Comparison of ENCODE assay signal across 1 cellular context in genomic region chr10:103204353-103205255, GRCh38.
TF ChIP-seq lines count a peak whose summit lies in the region.

No MANE protein-coding gene starts in this region.

TF ChIP-seq in HepG2, 621 proteins besides CTCF, POLR2A, EP300 and RAD21 (continued from another document and continues in another):
- TF ChIP-seq, protein P1, sequence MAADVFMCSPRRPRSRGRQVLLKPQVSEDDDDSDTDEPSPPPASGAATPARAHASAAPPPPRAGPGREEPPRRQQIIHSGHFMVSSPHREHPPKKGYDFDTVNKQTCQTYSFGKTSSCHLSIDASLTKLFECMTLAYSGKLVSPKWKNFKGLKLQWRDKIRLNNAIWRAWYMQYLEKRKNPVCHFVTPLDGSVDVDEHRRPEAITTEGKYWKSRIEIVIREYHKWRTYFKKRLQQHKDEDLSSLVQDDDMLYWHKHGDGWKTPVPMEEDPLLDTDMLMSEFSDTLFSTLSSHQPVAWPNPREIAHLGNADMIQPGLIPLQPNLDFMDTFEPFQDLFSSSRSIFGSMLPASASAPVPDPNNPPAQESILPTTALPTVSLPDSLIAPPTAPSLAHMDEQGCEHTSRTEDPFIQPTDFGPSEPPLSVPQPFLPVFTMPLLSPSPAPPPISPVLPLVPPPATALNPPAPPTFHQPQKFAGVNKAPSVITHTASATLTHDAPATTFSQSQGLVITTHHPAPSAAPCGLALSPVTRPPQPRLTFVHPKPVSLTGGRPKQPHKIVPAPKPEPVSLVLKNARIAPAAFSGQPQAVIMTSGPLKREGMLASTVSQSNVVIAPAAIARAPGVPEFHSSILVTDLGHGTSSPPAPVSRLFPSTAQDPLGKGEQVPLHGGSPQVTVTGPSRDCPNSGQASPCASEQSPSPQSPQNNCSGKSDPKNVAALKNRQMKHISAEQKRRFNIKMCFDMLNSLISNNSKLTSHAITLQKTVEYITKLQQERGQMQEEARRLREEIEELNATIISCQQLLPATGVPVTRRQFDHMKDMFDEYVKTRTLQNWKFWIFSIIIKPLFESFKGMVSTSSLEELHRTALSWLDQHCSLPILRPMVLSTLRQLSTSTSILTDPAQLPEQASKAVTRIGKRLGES (CRISPR knock-in tag; IDR thresholded peaks at IDR 0.05; ENCODE audit: borderline replicate concordance), result no peak
- TF ChIP-seq, protein P2, sequence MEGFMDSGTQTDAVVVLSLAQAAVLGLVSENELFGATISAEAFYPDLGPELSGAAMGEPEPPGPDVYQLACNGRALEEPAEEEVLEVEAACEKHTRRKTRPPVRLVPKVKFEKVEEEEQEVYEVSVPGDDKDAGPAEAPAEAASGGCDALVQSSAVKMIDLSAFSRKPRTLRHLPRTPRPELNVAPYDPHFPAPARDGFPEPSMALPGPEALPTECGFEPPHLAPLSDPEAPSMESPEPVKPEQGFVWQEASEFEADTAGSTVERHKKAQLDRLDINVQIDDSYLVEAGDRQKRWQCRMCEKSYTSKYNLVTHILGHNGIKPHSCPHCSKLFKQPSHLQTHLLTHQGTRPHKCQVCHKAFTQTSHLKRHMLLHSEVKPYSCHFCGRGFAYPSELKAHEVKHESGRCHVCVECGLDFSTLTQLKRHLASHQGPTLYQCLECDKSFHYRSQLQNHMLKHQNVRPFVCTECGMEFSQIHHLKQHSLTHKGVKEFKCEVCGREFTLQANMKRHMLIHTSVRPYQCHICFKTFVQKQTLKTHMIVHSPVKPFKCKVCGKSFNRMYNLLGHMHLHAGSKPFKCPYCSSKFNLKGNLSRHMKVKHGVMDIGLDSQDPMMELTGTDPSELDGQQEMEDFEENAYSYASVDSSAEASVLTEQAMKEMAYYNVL (CRISPR knock-in tag; IDR thresholded peaks at IDR 0.05; ENCODE audit: borderline replicate concordance), result no peak
- TF ChIP-seq ETV5 (CRISPR knock-in tag; IDR thresholded peaks at IDR 0.05; ENCODE audit: borderline replicate concordance) (no peak), ZNF790 (CRISPR knock-in tag; IDR thresholded peaks at IDR 0.05; ENCODE audit: borderline replicate concordance) (no peak), ZNF816 (CRISPR knock-in tag; IDR thresholded peaks at IDR 0.05; ENCODE audit: borderline replicate concordance) (no peak), PHF21A (CRISPR knock-in tag; IDR thresholded peaks at IDR 0.05) (peak; percentile 53; the same call in 1 of the 2 replicates), ZKSCAN1 (IDR thresholded peaks at IDR 0.05; ENCODE audit: low read length) (no peak), SNAPC2 (CRISPR knock-in tag; IDR thresholded peaks at IDR 0.05) (no peak), ZNF772 (CRISPR knock-in tag; IDR thresholded peaks at IDR 0.05) (no peak), RBAK (CRISPR knock-in tag; IDR thresholded peaks at IDR 0.05) (no peak), ZNF331 (CRISPR knock-in tag; IDR thresholded peaks at IDR 0.05) (no peak), CHCHD3 (CRISPR knock-in tag; IDR thresholded peaks at IDR 0.05) (no peak), NFKB2 (CRISPR knock-in tag; IDR thresholded peaks at IDR 0.05; ENCODE audit: borderline replicate concordance) (no peak), HNF4A (CRISPR knock-in tag; IDR thresholded peaks at IDR 0.05) (peak; percentile 42), KDM6A (CRISPR knock-in tag; IDR thresholded peaks at IDR 0.05; ENCODE audit: low read depth) (no peak), ZMYM4 (CRISPR knock-in tag; IDR thresholded peaks at IDR 0.05) (no peak), TAF1 (CRISPR knock-in tag; IDR thresholded peaks at IDR 0.05) (no peak), ZSCAN31 (CRISPR knock-in tag; IDR thresholded peaks at IDR 0.05; ENCODE audit: low read depth) (no peak), TEAD3 (CRISPR knock-in tag; optimal IDR thresholded peaks at IDR 0.05; ENCODE audit: borderline replicate concordance) (peak; percentile 74), ZNF607 (CRISPR knock-in tag; IDR thresholded peaks at IDR 0.05; ENCODE audit: borderline replicate concordance) (no peak), RFXANK (CRISPR knock-in tag; IDR thresholded peaks at IDR 0.05) (no peak), MXI1 (IDR thresholded peaks at IDR 0.05; ENCODE audit: borderline replicate concordance, low read depth, low read length) (peak; percentile 68; the same call in 1 of the 3 replicates), ZNF781 (CRISPR knock-in tag; IDR thresholded peaks at IDR 0.05; ENCODE audit: borderline replicate concordance, not compliant biosample characterization) (no peak), KLF11 (CRISPR knock-in tag; IDR thresholded peaks at IDR 0.05) (no peak), TARDBP (CRISPR knock-in tag; IDR thresholded peaks at IDR 0.05) (no peak), RNF2 (conservative IDR thresholded peaks at IDR 0.05; ENCODE audit: low read depth) (no peak), ZSCAN21 (CRISPR knock-in tag; IDR thresholded peaks at IDR 0.05; ENCODE audit: borderline replicate concordance) (no peak), PTBP1 (IDR thresholded peaks at IDR 0.05; ENCODE audit: low read depth, low read length, poor library complexity, severe bottlenecking) (no peak), ZNF570 (CRISPR knock-in tag; IDR thresholded peaks at IDR 0.05; ENCODE audit: borderline replicate concordance) (no peak), BCL6 (CRISPR knock-in tag; IDR thresholded peaks at IDR 0.05) (peak; percentile 51), JARID2 (CRISPR knock-in tag; IDR thresholded peaks at IDR 0.05; ENCODE audit: insufficient replicate concordance) (no peak), SSRP1 (CRISPR knock-in tag; IDR thresholded peaks at IDR 0.05) (no peak), ZNF296 (CRISPR knock-in tag; conservative IDR thresholded peaks at IDR 0.05) (no peak), GATAD1 (CRISPR knock-in tag; IDR thresholded peaks at IDR 0.05) (no peak), KLF13 (CRISPR knock-in tag; IDR thresholded peaks at IDR 0.05) (no peak), YEATS4 (CRISPR knock-in tag; IDR thresholded peaks at IDR 0.05; ENCODE audit: borderline replicate concordance) (no peak), ZSCAN9 (CRISPR knock-in tag; IDR thresholded peaks at IDR 0.05; ENCODE audit: borderline replicate concordance) (no peak), ASH2L (IDR thresholded peaks at IDR 0.05; ENCODE audit: insufficient read length, low read depth, low read length) (no peak), NR1H2 (CRISPR knock-in tag; IDR thresholded peaks at IDR 0.05; ENCODE audit: borderline replicate concordance, low read depth) (no peak), RFX1 (IDR thresholded peaks at IDR 0.05) (peak; percentile 91), PREB (CRISPR knock-in tag; IDR thresholded peaks at IDR 0.05) (no peak), MNT (IDR thresholded peaks at IDR 0.05) (no peak), DRAP1 (CRISPR knock-in tag; IDR thresholded peaks at IDR 0.05) (no peak), MYNN (CRISPR knock-in tag; IDR thresholded peaks at IDR 0.05; ENCODE audit: low read depth) (no peak), ZFP37 (CRISPR knock-in tag; IDR thresholded peaks at IDR 0.05; ENCODE audit: borderline replicate concordance) (no peak), SYNCRIP (IDR thresholded peaks at IDR 0.05; ENCODE audit: insufficient read depth, low read depth, low read length) (no peak), DR1 (CRISPR knock-in tag; IDR thresholded peaks at IDR 0.05) (no peak), GFI1 (CRISPR knock-in tag; IDR thresholded peaks at IDR 0.05; ENCODE audit: borderline replicate concordance) (no peak), NFRKB (IDR thresholded peaks at IDR 0.05) (no peak)
- TF ChIP-seq, protein P3, sequence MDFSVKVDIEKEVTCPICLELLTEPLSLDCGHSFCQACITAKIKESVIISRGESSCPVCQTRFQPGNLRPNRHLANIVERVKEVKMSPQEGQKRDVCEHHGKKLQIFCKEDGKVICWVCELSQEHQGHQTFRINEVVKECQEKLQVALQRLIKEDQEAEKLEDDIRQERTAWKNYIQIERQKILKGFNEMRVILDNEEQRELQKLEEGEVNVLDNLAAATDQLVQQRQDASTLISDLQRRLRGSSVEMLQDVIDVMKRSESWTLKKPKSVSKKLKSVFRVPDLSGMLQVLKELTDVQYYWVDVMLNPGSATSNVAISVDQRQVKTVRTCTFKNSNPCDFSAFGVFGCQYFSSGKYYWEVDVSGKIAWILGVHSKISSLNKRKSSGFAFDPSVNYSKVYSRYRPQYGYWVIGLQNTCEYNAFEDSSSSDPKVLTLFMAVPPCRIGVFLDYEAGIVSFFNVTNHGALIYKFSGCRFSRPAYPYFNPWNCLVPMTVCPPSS (IDR thresholded peaks at IDR 0.05), result no peak
- TF ChIP-seq, protein P4, sequence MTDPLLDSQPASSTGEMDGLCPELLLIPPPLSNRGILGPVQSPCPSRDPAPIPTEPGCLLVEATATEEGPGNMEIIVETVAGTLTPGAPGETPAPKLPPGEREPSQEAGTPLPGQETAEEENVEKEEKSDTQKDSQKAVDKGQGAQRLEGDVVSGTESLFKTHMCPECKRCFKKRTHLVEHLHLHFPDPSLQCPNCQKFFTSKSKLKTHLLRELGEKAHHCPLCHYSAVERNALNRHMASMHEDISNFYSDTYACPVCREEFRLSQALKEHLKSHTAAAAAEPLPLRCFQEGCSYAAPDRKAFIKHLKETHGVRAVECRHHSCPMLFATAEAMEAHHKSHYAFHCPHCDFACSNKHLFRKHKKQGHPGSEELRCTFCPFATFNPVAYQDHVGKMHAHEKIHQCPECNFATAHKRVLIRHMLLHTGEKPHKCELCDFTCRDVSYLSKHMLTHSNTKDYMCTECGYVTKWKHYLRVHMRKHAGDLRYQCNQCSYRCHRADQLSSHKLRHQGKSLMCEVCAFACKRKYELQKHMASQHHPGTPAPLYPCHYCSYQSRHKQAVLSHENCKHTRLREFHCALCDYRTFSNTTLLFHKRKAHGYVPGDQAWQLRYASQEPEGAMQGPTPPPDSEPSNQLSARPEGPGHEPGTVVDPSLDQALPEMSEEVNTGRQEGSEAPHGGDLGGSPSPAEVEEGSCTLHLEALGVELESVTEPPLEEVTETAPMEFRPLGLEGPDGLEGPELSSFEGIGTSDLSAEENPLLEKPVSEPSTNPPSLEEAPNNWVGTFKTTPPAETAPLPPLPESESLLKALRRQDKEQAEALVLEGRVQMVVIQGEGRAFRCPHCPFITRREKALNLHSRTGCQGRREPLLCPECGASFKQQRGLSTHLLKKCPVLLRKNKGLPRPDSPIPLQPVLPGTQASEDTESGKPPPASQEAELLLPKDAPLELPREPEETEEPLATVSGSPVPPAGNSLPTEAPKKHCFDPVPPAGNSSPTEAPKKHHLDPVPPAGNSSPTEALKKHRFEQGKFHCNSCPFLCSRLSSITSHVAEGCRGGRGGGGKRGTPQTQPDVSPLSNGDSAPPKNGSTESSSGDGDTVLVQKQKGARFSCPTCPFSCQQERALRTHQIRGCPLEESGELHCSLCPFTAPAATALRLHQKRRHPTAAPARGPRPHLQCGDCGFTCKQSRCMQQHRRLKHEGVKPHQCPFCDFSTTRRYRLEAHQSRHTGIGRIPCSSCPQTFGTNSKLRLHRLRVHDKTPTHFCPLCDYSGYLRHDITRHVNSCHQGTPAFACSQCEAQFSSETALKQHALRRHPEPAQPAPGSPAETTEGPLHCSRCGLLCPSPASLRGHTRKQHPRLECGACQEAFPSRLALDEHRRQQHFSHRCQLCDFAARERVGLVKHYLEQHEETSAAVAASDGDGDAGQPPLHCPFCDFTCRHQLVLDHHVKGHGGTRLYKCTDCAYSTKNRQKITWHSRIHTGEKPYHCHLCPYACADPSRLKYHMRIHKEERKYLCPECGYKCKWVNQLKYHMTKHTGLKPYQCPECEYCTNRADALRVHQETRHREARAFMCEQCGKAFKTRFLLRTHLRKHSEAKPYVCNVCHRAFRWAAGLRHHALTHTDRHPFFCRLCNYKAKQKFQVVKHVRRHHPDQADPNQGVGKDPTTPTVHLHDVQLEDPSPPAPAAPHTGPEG (CRISPR knock-in tag; IDR thresholded peaks at IDR 0.05), result no peak
- TF ChIP-seq, protein P5, sequence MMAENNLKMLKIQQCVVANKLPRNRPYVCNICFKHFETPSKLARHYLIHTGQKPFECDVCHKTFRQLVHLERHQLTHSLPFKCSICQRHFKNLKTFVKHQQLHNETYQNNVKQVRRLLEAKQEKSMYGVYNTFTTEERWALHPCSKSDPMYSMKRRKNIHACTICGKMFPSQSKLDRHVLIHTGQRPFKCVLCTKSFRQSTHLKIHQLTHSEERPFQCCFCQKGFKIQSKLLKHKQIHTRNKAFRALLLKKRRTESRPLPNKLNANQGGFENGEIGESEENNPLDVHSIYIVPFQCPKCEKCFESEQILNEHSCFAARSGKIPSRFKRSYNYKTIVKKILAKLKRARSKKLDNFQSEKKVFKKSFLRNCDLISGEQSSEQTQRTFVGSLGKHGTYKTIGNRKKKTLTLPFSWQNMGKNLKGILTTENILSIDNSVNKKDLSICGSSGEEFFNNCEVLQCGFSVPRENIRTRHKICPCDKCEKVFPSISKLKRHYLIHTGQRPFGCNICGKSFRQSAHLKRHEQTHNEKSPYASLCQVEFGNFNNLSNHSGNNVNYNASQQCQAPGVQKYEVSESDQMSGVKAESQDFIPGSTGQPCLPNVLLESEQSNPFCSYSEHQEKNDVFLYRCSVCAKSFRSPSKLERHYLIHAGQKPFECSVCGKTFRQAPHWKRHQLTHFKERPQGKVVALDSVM (CRISPR knock-in tag; IDR thresholded peaks at IDR 0.05), result peak; percentile 62; the same call in 1 of the 2 replicates
- TF ChIP-seq, protein P6, sequence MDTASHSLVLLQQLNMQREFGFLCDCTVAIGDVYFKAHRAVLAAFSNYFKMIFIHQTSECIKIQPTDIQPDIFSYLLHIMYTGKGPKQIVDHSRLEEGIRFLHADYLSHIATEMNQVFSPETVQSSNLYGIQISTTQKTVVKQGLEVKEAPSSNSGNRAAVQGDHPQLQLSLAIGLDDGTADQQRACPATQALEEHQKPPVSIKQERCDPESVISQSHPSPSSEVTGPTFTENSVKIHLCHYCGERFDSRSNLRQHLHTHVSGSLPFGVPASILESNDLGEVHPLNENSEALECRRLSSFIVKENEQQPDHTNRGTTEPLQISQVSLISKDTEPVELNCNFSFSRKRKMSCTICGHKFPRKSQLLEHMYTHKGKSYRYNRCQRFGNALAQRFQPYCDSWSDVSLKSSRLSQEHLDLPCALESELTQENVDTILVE (CRISPR knock-in tag; IDR thresholded peaks at IDR 0.05), result no peak
